ENCODE assay signal across 8 cellular contexts in genomic region chr10:102394801-102395676, GRCh38. TPM values are rescaled to one million over a fixed set of nuclear protein-coding genes. Genes with fewer than 3 reads are reported as not detected.
DNase-seq lines count a peak whose midpoint lies in the region; ATAC-seq, FAIRE-seq and TF ChIP-seq lines count a peak whose summit lies in the region.

No MANE protein-coding gene starts in this region.

- no peaks in the 10 kb centered on the region for H3K9me3 Mint-ChIP-seq in activated T-helper 17 cell treated with anti-CD3 and anti-CD28 coated beads, Interleukin-2, amount 50 U/mL, for 72 hours
- no peaks in the 10 kb centered on the region for H3K9me3 Mint-ChIP-seq in naive thymus-derived CD8-positive, alpha-beta T cell
- no peaks in the 10 kb centered on the region for H3K9me3 Mint-ChIP-seq in stimulated activated effector memory CD8-positive, alpha-beta T cell treated with anti-CD3 and anti-CD28 coated beads, Interleukin-12 subunit alpha, Interleukin-12 subunit beta, amount 100 ng/mL, for 72 hours

- H3K27me3 Mint-ChIP-seq in activated T-helper 17 cell treated with anti-CD3 and anti-CD28 coated beads, Interleukin-2, amount 50 U/mL, for 72 hours = no peaks in the 10 kb centered on the region
- no peaks in the 10 kb centered on the region for H3K27me3 Mint-ChIP-seq in naive thymus-derived CD8-positive, alpha-beta T cell

- peak overlapping the region; percentile 96 for H3K27ac Mint-ChIP-seq in activated T-helper 17 cell treated with anti-CD3 and anti-CD28 coated beads, Interleukin-2, amount 50 U/mL, for 72 hours
- peak overlapping the region; percentile 92 to 100 (median 100) for H3K27ac Mint-ChIP-seq in naive thymus-derived CD8-positive, alpha-beta T cell
- H3K27ac Mint-ChIP-seq in stimulated activated effector memory CD8-positive, alpha-beta T cell treated with anti-CD3 and anti-CD28 coated beads, Interleukin-12 subunit alpha, Interleukin-12 subunit beta, amount 100 ng/mL, for 72 hours = peak overlapping the region; percentile 98

- no peak for TF ChIP-seq CTCF in AG09309 (IDR thresholded peaks at IDR 0.05; ENCODE audit: control insufficient read depth, insufficient read depth, low read depth, low read length, missing control alignments)
- no peak for TF ChIP-seq CTCF in fibroblast of mammary gland (conservative IDR thresholded peaks at IDR 0.05; ENCODE audit: control insufficient read depth, insufficient read depth, low read depth, low read length)

- peak; percentile 28 for DNase-seq in AG09309 (ENCODE audit: low read depth)
- DNase-seq in RCC 7860 (ENCODE audit: low spot score) = peak; percentile 71
- DNase-seq in fibroblast of mammary gland (ENCODE audit: low read depth) = peak; percentile 40
- peak; percentile 82 to 95 (median 92) for DNase-seq in naive thymus-derived CD8-positive, alpha-beta T cell
- DNase-seq in stimulated activated effector memory CD8-positive, alpha-beta T cell treated with anti-CD3 and anti-CD28 coated beads, Interleukin-12 subunit alpha, Interleukin-12 subunit beta, amount 100 ng/mL, for 72 hours (ENCODE audit: low spot score in 2 of 2) = peak; percentile 87 to 95

- H3K4me3 ChIP-seq in AG09309 (ENCODE audit: control insufficient read depth, low read depth, low read length) = peak overlapping the region; percentile 75
- peak overlapping the region; percentile 74 for H3K4me3 ChIP-seq in fibroblast of mammary gland (ENCODE audit: control insufficient read depth, low read depth, low read length)

- peaks cover 60% of the 10 kb centered on the region for H3K36me3 Mint-ChIP-seq in activated T-helper 17 cell treated with anti-CD3 and anti-CD28 coated beads, Interleukin-2, amount 50 U/mL, for 72 hours (ENCODE audit: low read depth)
- H3K36me3 Mint-ChIP-seq in naive thymus-derived CD8-positive, alpha-beta T cell = peaks cover 0 to 28% (median 0%) of the 10 kb centered on the region in 3 donors
- peaks cover 57% of the 10 kb centered on the region for H3K36me3 Mint-ChIP-seq in stimulated activated effector memory CD8-positive, alpha-beta T cell treated with anti-CD3 and anti-CD28 coated beads, Interleukin-12 subunit alpha, Interleukin-12 subunit beta, amount 100 ng/mL, for 72 hours

- H3K4me1 Mint-ChIP-seq in activated T-helper 17 cell treated with anti-CD3 and anti-CD28 coated beads, Interleukin-2, amount 50 U/mL, for 72 hours = peaks cover 11% of the 10 kb centered on the region
- H3K4me1 Mint-ChIP-seq in naive thymus-derived CD8-positive, alpha-beta T cell = peaks cover 15 to 54% (median 46%) of the 10 kb centered on the region in 4 donors
- peaks cover 47% of the 10 kb centered on the region for H3K4me1 Mint-ChIP-seq in stimulated activated effector memory CD8-positive, alpha-beta T cell treated with anti-CD3 and anti-CD28 coated beads, Interleukin-12 subunit alpha, Interleukin-12 subunit beta, amount 100 ng/mL, for 72 hours

- POLR2A ChIA-PET in naive thymus-derived CD8-positive, alpha-beta T cell (lab: Charles Lee) = interaction anchor here (0.6 to 8.9 kb wide), 22 partner anchors 10 to 250 kb away, joined by 3 to 102 read pairs (median 8); partner anchors contain the start of genes ACTR1A, C10orf95, CUEDC2 and FBXL15

- ATAC-seq in GM18909 (IDR thresholded peaks at IDR 0.05; ENCODE audit: poor library complexity, unreplicated experiment) = peak; percentile 37
- peak; percentile 34 for ATAC-seq in HG03571 (IDR thresholded peaks at IDR 0.05; ENCODE audit: unreplicated experiment)
- peak; percentile 39 for ATAC-seq in activated T-helper 17 cell treated with anti-CD3 and anti-CD28 coated beads, Interleukin-2, amount 50 U/mL, for 72 hours (replicated peaks)
- ATAC-seq in naive thymus-derived CD8-positive, alpha-beta T cell = peak; percentile 28 to 38
- ATAC-seq in stimulated activated effector memory CD8-positive, alpha-beta T cell treated with anti-CD3 and anti-CD28 coated beads, Interleukin-12 subunit alpha, Interleukin-12 subunit beta, amount 100 ng/mL, for 72 hours = peak; percentile 47

- no peak for FAIRE-seq in RCC 7860 (lab: Jason Lieb, UNC)

- H3K4me3 Mint-ChIP-seq in activated T-helper 17 cell treated with anti-CD3 and anti-CD28 coated beads, Interleukin-2, amount 50 U/mL, for 72 hours = peak overlapping the region; percentile 98
- peak overlapping the region; percentile 93 to 98 (median 96) for H3K4me3 Mint-ChIP-seq in naive thymus-derived CD8-positive, alpha-beta T cell
- peak overlapping the region; percentile 91 for H3K4me3 Mint-ChIP-seq in stimulated activated effector memory CD8-positive, alpha-beta T cell treated with anti-CD3 and anti-CD28 coated beads, Interleukin-12 subunit alpha, Interleukin-12 subunit beta, amount 100 ng/mL, for 72 hours

RNA-seq across cellular contexts. Expression of gene NFKB2, which starts 0.5 kb away (rescaled TPM):
- 100 to 1,000 TPM; 192 to 372 TPM for total RNA-seq in activated T-helper 17 cell treated with anti-CD3 and anti-CD28 coated beads, Interleukin-2, amount 50 U/mL, for 72 hours
- 100 to 1,000 TPM; 111 to 123 TPM for total RNA-seq in naive thymus-derived CD8-positive, alpha-beta T cell
- polyA plus RNA-seq in naive thymus-derived CD8-positive, alpha-beta T cell = 10 to 100 TPM in 1 of 3 donors, 1 to 10 TPM in 2; 6.1 to 14.6 (median 9.1) TPM

RNA-seq across cellular contexts. Expression of gene PSD, which starts 23.5 kb away (rescaled TPM):
- total RNA-seq in activated T-helper 17 cell treated with anti-CD3 and anti-CD28 coated beads, Interleukin-2, amount 50 U/mL, for 72 hours = 1 to 10 TPM; 3.0 to 8.0 TPM
- total RNA-seq in naive thymus-derived CD8-positive, alpha-beta T cell = 10 to 100 TPM; 11.9 to 13.3 TPM
- 1 to 10 TPM; 4.9 to 5.9 (median 5.3) TPM for polyA plus RNA-seq in naive thymus-derived CD8-positive, alpha-beta T cell

RNA-seq across cellular contexts. Expression of gene FBXL15, which starts 25.6 kb away (rescaled TPM):
- total RNA-seq in activated T-helper 17 cell treated with anti-CD3 and anti-CD28 coated beads, Interleukin-2, amount 50 U/mL, for 72 hours = 10 to 100 TPM; 12.6 to 15.4 TPM
- 10 to 100 TPM; 18.7 to 21.1 TPM for total RNA-seq in naive thymus-derived CD8-positive, alpha-beta T cell
- 10 to 100 TPM; 26.8 to 35.5 (median 28.5) TPM for polyA plus RNA-seq in naive thymus-derived CD8-positive, alpha-beta T cell

RNA-seq across cellular contexts. Expression of gene CUEDC2, which starts 37.3 kb away (rescaled TPM):
- total RNA-seq in activated T-helper 17 cell treated with anti-CD3 and anti-CD28 coated beads, Interleukin-2, amount 50 U/mL, for 72 hours = 10 to 100 TPM; 53.3 to 58.5 TPM
- total RNA-seq in naive thymus-derived CD8-positive, alpha-beta T cell = 10 to 100 TPM; 36.5 to 41.7 TPM
- polyA plus RNA-seq in naive thymus-derived CD8-positive, alpha-beta T cell = 10 to 100 TPM; 60.6 to 76.9 (median 70.8) TPM

RNA-seq across cellular contexts. Expression of gene C10orf95, which starts 56.3 kb away (rescaled TPM):
- total RNA-seq in activated T-helper 17 cell treated with anti-CD3 and anti-CD28 coated beads, Interleukin-2, amount 50 U/mL, for 72 hours = under 1 TPM; 0.29 to 0.39 TPM
- total RNA-seq in naive thymus-derived CD8-positive, alpha-beta T cell = under 1 TPM; 0.52 to 0.73 TPM
- polyA plus RNA-seq in naive thymus-derived CD8-positive, alpha-beta T cell = under 1 TPM; 0.68 to 0.97 (median 0.68) TPM

Comparison
In these comparisons a context has a peak if more than half of its experiments do, and no peak if none do; other contexts are left out.
1. Peak in every context shown above with its lines: DNase-seq, ATAC-seq and H3K4me3 ChIP-seq.
2. DNase-seq: peak in every context shown above with its lines; median percentile 92 in naive thymus-derived CD8-positive, alpha-beta T cell; 91 in stimulated activated effector memory CD8-positive, alpha-beta T cell treated with anti-CD3 and anti-CD28 coated beads, Interleukin-12 subunit alpha, Interleukin-12 subunit beta, amount 100 ng/mL, for 72 hours; 71 in RCC 7860; 40 in fibroblast of mammary gland; 28 in AG09309.